ENCODE assay signal across 8 cellular contexts in genomic region chr6:89298680-89299450, GRCh38. TPM values are rescaled to one million over a fixed set of nuclear protein-coding genes. Genes with fewer than 3 reads are reported as not detected.
DNase-seq lines count a peak whose midpoint lies in the region; ATAC-seq and TF ChIP-seq lines count a peak whose summit lies in the region.

No MANE protein-coding gene starts in this region.

- H3K4me3 ChIP-seq in GM12865 (ENCODE audit: low read depth, low read length), result peak overlapping the region; percentile 49
- no peak overlapping the region for H3K4me3 ChIP-seq in fibroblast of mammary gland (ENCODE audit: control insufficient read depth, low read depth, low read length)
- H3K4me3 ChIP-seq in ascending aorta, result no peak overlapping the region

- peak overlapping the region in 1 of 2 donors; percentile 64 for H3K27ac ChIP-seq in ascending aorta

- ATAC-seq in HG03280 (IDR thresholded peaks at IDR 0.05; ENCODE audit: unreplicated experiment) (peak; percentile 57), GM18870 (IDR thresholded peaks at IDR 0.05; ENCODE audit: unreplicated experiment) (no peak)

- no peaks in the 10 kb centered on the region for H3K27me3 Mint-ChIP-seq in type B pancreatic cell

- no peak overlapping the region for H3K4me3 Mint-ChIP-seq in type B pancreatic cell

- DNase-seq in GM12865 (ENCODE audit: low read depth) (peak; percentile 90), T1000 (lab: John Stamatoyannopoulos, UW) (peak; percentile 31), fibroblast of mammary gland (ENCODE audit: low read depth) (peak; percentile 76), type B pancreatic cell (ENCODE audit: extremely low spot score, unreplicated experiment) (no peak), GM03348 (ENCODE audit: low spot score) (no peak), ascending aorta (ENCODE audit: low spot score in 2 of 2) (no peak)

- no peak for TF ChIP-seq CTCF in GM12865 (IDR thresholded peaks at IDR 0.05; ENCODE audit: insufficient read depth, low read depth, low read length, missing control alignments)
- no peak for TF ChIP-seq CTCF in fibroblast of mammary gland (conservative IDR thresholded peaks at IDR 0.05; ENCODE audit: control insufficient read depth, insufficient read depth, low read depth, low read length)
- no peak for TF ChIP-seq CTCF in type B pancreatic cell (conservative IDR thresholded peaks at IDR 0.05)
- TF ChIP-seq CTCF in ascending aorta (IDR thresholded peaks at IDR 0.05), result no peak

- no peaks in the 10 kb centered on the region for H3K9me3 ChIP-seq in ascending aorta

- peak overlapping the region; percentile 67 for H3K27ac Mint-ChIP-seq in type B pancreatic cell

- no peaks in the 10 kb centered on the region for H3K27me3 ChIP-seq in ascending aorta

- no peaks in the 10 kb centered on the region for H3K36me3 ChIP-seq in ascending aorta

- peaks cover 9 to 18% of the 10 kb centered on the region in 2 donors for H3K4me1 ChIP-seq in ascending aorta

- no peaks in the 10 kb centered on the region for H3K9me3 Mint-ChIP-seq in type B pancreatic cell

- H3K36me3 Mint-ChIP-seq in type B pancreatic cell, result no peaks in the 10 kb centered on the region

- intact Hi-C loops in ascending aorta (cut with DNase I), result loop anchor here (5.0 kb wide), 1 partner anchor 53 kb away; the partner anchor contains the start of gene UBE2J1

- peaks cover 19% of the 10 kb centered on the region for H3K4me1 Mint-ChIP-seq in type B pancreatic cell (ENCODE audit: unreplicated experiment)

RNA-seq across cellular contexts. Expression of gene GABRR2, which starts 16.2 kb away (rescaled TPM):
- 0.92 TPM in 1 of 2 replicates, not detected in the other for total RNA-seq in type B pancreatic cell (ENCODE audit: low replicate concordance)
- 0.32 TPM for total RNA-seq in ascending aorta

RNA-seq across cellular contexts. Expression of gene UBE2J1, which starts 53.7 kb away (rescaled TPM):
- 30.6 and 32.0 TPM in 2 replicates for total RNA-seq in type B pancreatic cell (ENCODE audit: low replicate concordance)
- total RNA-seq in ascending aorta, result 29.5 TPM

Comparison
In these comparisons a context has a peak if more than half of its experiments do, and no peak if none do; other contexts are left out.
1. DNase-seq: peak in GM12865 (single experiment), T1000 (single experiment) and fibroblast of mammary gland (single experiment); none in type B pancreatic cell (single experiment), GM03348 (single experiment) and ascending aorta (0 of 2).